Comparison of ENCODE assay signal across 15 cellular contexts in genomic region chr9:76371901-76372300, GRCh38. TPM values are rescaled to one million over a fixed set of nuclear protein-coding genes. Genes with fewer than 3 reads are reported as not detected.
A peak's percentile ranks its signal among the peaks of the same experiment; 100 is the strongest.
DNase-seq lines count a peak whose midpoint lies in the region; ATAC-seq lines count a peak whose summit lies in the region.
"Had no signal": no experiment of that assay in that cellular context is flagged by ENCODE, and none has a peak within 500 bp of the region (broad histone marks: within the 10 kb centered on the region; RNA-seq: fewer than 3 reads in every experiment).

No MANE protein-coding gene starts in this region.

- no peak overlapping the region for H2BK120ac ChIP-seq in mesenchymal stem cell (ENCODE audit: low read depth, low read length)

- POLR2A ChIA-PET in naive thymus-derived CD4-positive, alpha-beta T cell (lab: Charles Lee), result interaction anchor here (0.6 to 0.7 kb wide), 2 partner anchors 12 to 33 kb away, joined by 3 read pairs; no protein-coding TSS in a partner anchor

- no peak overlapping the region for H3K18ac ChIP-seq in mesenchymal stem cell (ENCODE audit: low read depth in 1 of 2, low read length in 2 of 2)

- no peak overlapping the region for H2BK12ac ChIP-seq in mesenchymal stem cell (ENCODE audit: low read length in 2 of 2)

- no CpG with 5 or more reads among the region's 1 CpG for WGBS in mesenchymal stem cell

- H3K9me3 ChIP-seq in mesenchymal stem cell (ENCODE audit: control insufficient read depth, low read length), result no peaks in the 10 kb centered on the region
- H3K9me3 ChIP-seq in naive thymus-derived CD4-positive, alpha-beta T cell (ENCODE audit: control insufficient read depth in 2 of 3, low read length in 3 of 3), result no peaks in the 10 kb centered on the region
- H3K9me3 ChIP-seq: colonic mucosa had no signal

- peaks cover 11% of the 10 kb centered on the region for H3K4me1 ChIP-seq in mesenchymal stem cell (ENCODE audit: control insufficient read depth, insufficient read depth, low read depth, low read length)
- no peaks in the 10 kb centered on the region for H3K4me1 ChIP-seq in naive thymus-derived CD4-positive, alpha-beta T cell (ENCODE audit: control insufficient read depth in 2 of 2, insufficient read depth in 2 of 2, low read length in 2 of 2)

- H3K36me3 ChIP-seq in mesenchymal stem cell (ENCODE audit: control insufficient read depth in 1 of 2, insufficient read depth in 2 of 2, low read depth in 1 of 2, low read length in 2 of 2), result no peaks in the 10 kb centered on the region
- no peaks in the 10 kb centered on the region for H3K36me3 ChIP-seq in naive thymus-derived CD4-positive, alpha-beta T cell (ENCODE audit: control insufficient read depth in 2 of 3, insufficient read depth in 3 of 3, low read length in 3 of 3)
- H3K36me3 ChIP-seq: colonic mucosa had no signal

- H2AK5ac ChIP-seq in mesenchymal stem cell (ENCODE audit: low read length, severe bottlenecking), result no peak overlapping the region

- in situ Hi-C loops in Caki2 (cut with HindIII; ENCODE audit: low pct_unique_long_range_greater_than_20kb, low sequenced_read_pairs), result no loop called here

- no peak overlapping the region for H2BK15ac ChIP-seq in mesenchymal stem cell (ENCODE audit: low read depth, poor library complexity, severe bottlenecking)

- H3K27ac ChIP-seq in mesenchymal stem cell (ENCODE audit: low read length, poor library complexity, severe bottlenecking), result peak overlapping the region; percentile 55
- H3K27ac ChIP-seq in naive thymus-derived CD4-positive, alpha-beta T cell (ENCODE audit: low read depth, low read length), result no peak overlapping the region

- no peak for ATAC-seq in GM21390 (IDR thresholded peaks at IDR 0.05; ENCODE audit: unreplicated experiment)
- ATAC-seq in naive thymus-derived CD4-positive, alpha-beta T cell, result no peak

- peaks cover 0 to 10% (median 0%) of the 10 kb centered on the region in 5 donors for H3K36me3 Mint-ChIP-seq in naive thymus-derived CD4-positive, alpha-beta T cell

- intact Hi-C loops in naive thymus-derived CD4-positive, alpha-beta T cell (cut with micrococcal nuclease), result no loop called here

- H3K79me1 ChIP-seq in mesenchymal stem cell (replicated peaks; ENCODE audit: low read length, poor library complexity, severe bottlenecking), result no peaks in the 10 kb centered on the region

- no peak overlapping the region for H4K8ac ChIP-seq in mesenchymal stem cell (ENCODE audit: low read length)

- no peak overlapping the region for H2BK5ac ChIP-seq in mesenchymal stem cell (ENCODE audit: low read depth, low read length, poor library complexity, severe bottlenecking)

- H3K4me3 Mint-ChIP-seq in naive thymus-derived CD4-positive, alpha-beta T cell, result no peak overlapping the region
- H3K4me3 Mint-ChIP-seq: activated naive CD8-positive, alpha-beta T cell; T-helper 1 cell treated with Interleukin-12 subunit alpha and Interleukin-12 subunit beta and Interleukin-4 antibody, amounts not matched to agents 30 μg/mL and 1 μg/mL, for 36 hours had no signal

- H3K9me3 Mint-ChIP-seq in naive thymus-derived CD4-positive, alpha-beta T cell, result peaks cover 0 to 4% (median 0%) of the 10 kb centered on the region in 11 donors
- H3K9me3 Mint-ChIP-seq: T-helper 1 cell treated with Interleukin-12 subunit alpha and Interleukin-12 subunit beta and Interleukin-4 antibody, amounts not matched to agents 30 μg/mL and 1 μg/mL, for 36 hours had no signal

- H3K4me1 Mint-ChIP-seq in naive thymus-derived CD4-positive, alpha-beta T cell, result peaks cover 0 to 3% (median 0%) of the 10 kb centered on the region in 7 donors

- H2AFZ ChIP-seq in mesenchymal stem cell (ENCODE audit: low read depth, low read length), result no peak overlapping the region

- no peak overlapping the region for H3K9ac ChIP-seq in mesenchymal stem cell (ENCODE audit: low read length)

- CTCF ChIA-PET in naive thymus-derived CD4-positive, alpha-beta T cell (lab: Charles Lee), result no interaction called here

- no peak overlapping the region for H3K4me2 ChIP-seq in mesenchymal stem cell (ENCODE audit: low read length, poor library complexity, severe bottlenecking)

- H3K14ac ChIP-seq in mesenchymal stem cell (ENCODE audit: low read length in 2 of 2), result no peak overlapping the region

- no peak overlapping the region for H3K27ac Mint-ChIP-seq in naive thymus-derived CD4-positive, alpha-beta T cell
- H3K27ac Mint-ChIP-seq: activated naive CD8-positive, alpha-beta T cell; T-helper 1 cell treated with Interleukin-12 subunit alpha and Interleukin-12 subunit beta and Interleukin-4 antibody, amounts not matched to agents 30 μg/mL and 1 μg/mL, for 36 hours had no signal

- no peak overlapping the region for H3K4ac ChIP-seq in mesenchymal stem cell (ENCODE audit: low read depth in 1 of 2, low read length in 2 of 2)

- no peak overlapping the region for H3K23ac ChIP-seq in mesenchymal stem cell (ENCODE audit: low read length in 2 of 2)

- DNase-seq in Caki2 (ENCODE audit: low read depth), result peak; percentile 81
- peak; percentile 94 for DNase-seq in NCI-H460 (ENCODE audit: extremely low read depth, low read depth)
- DNase-seq in dermis blood vessel endothelial cell, result peak; percentile 46
- DNase-seq in mesenchymal stem cell, result peak; percentile 54
- no peak for DNase-seq in inferior parietal cortex (ENCODE audit: extremely low spot score)
- DNase-seq in central memory CD4-positive, alpha-beta T cell, result no peak
- no peak for DNase-seq in naive thymus-derived CD4-positive, alpha-beta T cell
- DNase-seq: colonic mucosa, DMS 273 treated with DMSO at 0.1 percent for 48 hours, KG1, NCI-H187, NCI-H524 treated with DMSO at 0.1 percent for 48 hours had no signal

- H3K27me3 Mint-ChIP-seq in naive thymus-derived CD4-positive, alpha-beta T cell, result peaks cover 0 to 3% (median 0%) of the 10 kb centered on the region in 5 donors
- H3K27me3 Mint-ChIP-seq: activated naive CD8-positive, alpha-beta T cell had no signal

- H3K4me3 ChIP-seq in mesenchymal stem cell (ENCODE audit: insufficient read depth in 1 of 2, low read depth in 1 of 2, low read length in 2 of 2), result no peak overlapping the region
- H3K4me3 ChIP-seq in naive thymus-derived CD4-positive, alpha-beta T cell (ENCODE audit: low read length), result no peak overlapping the region
- H3K4me3 ChIP-seq: colonic mucosa had no signal

- H3K27me3 ChIP-seq in mesenchymal stem cell (ENCODE audit: control insufficient read depth in 1 of 2, insufficient read depth in 1 of 2, low read length in 2 of 2), result no peaks in the 10 kb centered on the region
- no peaks in the 10 kb centered on the region for H3K27me3 ChIP-seq in naive thymus-derived CD4-positive, alpha-beta T cell (ENCODE audit: control insufficient read depth in 2 of 2, insufficient read depth in 2 of 2, low read length in 2 of 2)
- H3K27me3 ChIP-seq: colonic mucosa had no signal

- no peak overlapping the region for H4K91ac ChIP-seq in mesenchymal stem cell (ENCODE audit: low read length)

RNA-seq across cellular contexts. Expression of gene RFK, which starts 22.3 kb away (rescaled TPM):
- 33.7 and 35.3 TPM in 2 replicates for total RNA-seq in Caki2 (2014; rRNA removed; shearing (Covaris generic); ENCODE audit: low replicate concordance)
- total RNA-seq in NCI-H460 (2014; rRNA removed; shearing (Covaris generic)), result 410 and 434 TPM in 2 replicates
- 96.1 and 146 TPM in 2 replicates for polyA plus RNA-seq in NCI-H460 (2014; cell fraction: nucleus; rRNA removed)
- 70.4 and 80.8 TPM in 2 replicates for total RNA-seq in dermis blood vessel endothelial cell
- polyA plus RNA-seq in mesenchymal stem cell (2013, experiment 1 of 2), result 14.9 TPM
- polyA plus RNA-seq in mesenchymal stem cell (2013, experiment 2 of 2), result 17.0 TPM
- total RNA-seq in naive thymus-derived CD4-positive, alpha-beta T cell, result 10 to 100 TPM in 4 of 5 experiments, 1 to 10 TPM in 1; 6.8 to 18.6 (median 11.3) TPM
- 10 to 100 TPM; 22.0 to 25.9 TPM for polyA plus RNA-seq in naive thymus-derived CD4-positive, alpha-beta T cell

Comparison
In these comparisons a context has a peak if more than half of its experiments do, and no peak if none do; other contexts are left out.
1. DNase-seq: peak in Caki2 (single experiment), NCI-H460 (single experiment), dermis blood vessel endothelial cell (single experiment) and mesenchymal stem cell (single experiment); none in inferior parietal cortex (single experiment), central memory CD4-positive, alpha-beta T cell (single experiment) and naive thymus-derived CD4-positive, alpha-beta T cell (0 of 9).